2 cellular contexts compared by ENCODE assay signal in the genomic region with DNA sequence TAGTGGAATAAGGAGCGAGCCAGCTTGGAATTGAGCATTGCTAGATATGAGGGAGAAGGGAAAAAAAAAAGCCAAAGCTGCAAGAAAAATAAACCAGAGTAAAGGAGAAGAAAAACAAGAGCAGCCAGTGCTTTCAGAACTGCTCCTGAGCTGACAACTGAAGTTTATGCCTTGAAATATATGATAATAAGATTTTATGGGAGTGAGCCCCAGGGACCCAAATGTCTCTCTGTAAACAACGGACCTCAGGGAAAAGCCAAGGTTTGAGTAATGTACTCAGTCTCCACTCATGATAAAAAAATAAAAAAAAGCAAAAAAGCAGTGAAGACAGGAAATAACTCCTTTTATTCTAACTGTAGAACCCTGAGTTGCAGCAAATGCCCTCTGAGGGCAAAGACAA.
TF ChIP-seq lines count a peak whose summit lies in the region.

No MANE protein-coding gene starts in this region.

TF ChIP-seq in HEK293T, 16 proteins besides CTCF, POLR2A, EP300 and RAD21 (continued from another document):
- TF ChIP-seq, protein P1, sequence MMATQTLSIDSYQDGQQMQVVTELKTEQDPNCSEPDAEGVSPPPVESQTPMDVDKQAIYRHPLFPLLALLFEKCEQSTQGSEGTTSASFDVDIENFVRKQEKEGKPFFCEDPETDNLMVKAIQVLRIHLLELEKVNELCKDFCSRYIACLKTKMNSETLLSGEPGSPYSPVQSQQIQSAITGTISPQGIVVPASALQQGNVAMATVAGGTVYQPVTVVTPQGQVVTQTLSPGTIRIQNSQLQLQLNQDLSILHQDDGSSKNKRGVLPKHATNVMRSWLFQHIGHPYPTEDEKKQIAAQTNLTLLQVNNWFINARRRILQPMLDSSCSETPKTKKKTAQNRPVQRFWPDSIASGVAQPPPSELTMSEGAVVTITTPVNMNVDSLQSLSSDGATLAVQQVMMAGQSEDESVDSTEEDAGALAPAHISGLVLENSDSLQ (IDR thresholded peaks at IDR 0.05) = peak; percentile 86
- peak; percentile 84 for TF ChIP-seq ZNF384 (IDR thresholded peaks at IDR 0.05)
- 0 out of 2 replicates have a peak, but pooled peaks have one; percentile 49 for TF ChIP-seq FOXA1 (IDR thresholded peaks at IDR 0.05)
- TF ChIP-seq SUZ12 (IDR thresholded peaks at IDR 0.05) = no peak
- TF ChIP-seq BHLHE40 (IDR thresholded peaks at IDR 0.05; ENCODE audit: borderline replicate concordance) = no peak
- no peak; the same call in 1 of the 2 replicates for TF ChIP-seq FOXM1 (IDR thresholded peaks at IDR 0.05; ENCODE audit: borderline replicate concordance)

TF ChIP-seq in GM12878, 131 proteins besides CTCF, POLR2A, EP300 and RAD21 (continued from another document):
- TF ChIP-seq CBX3 (IDR thresholded peaks at IDR 0.05; ENCODE audit: borderline replicate concordance, low read depth) (no peak), IRF4 (IDR thresholded peaks at IDR 0.05; ENCODE audit: low read depth, low read length) (no peak), IKZF1 (conservative IDR thresholded peaks at IDR 0.05) (no peak)
- TF ChIP-seq, protein P2, sequence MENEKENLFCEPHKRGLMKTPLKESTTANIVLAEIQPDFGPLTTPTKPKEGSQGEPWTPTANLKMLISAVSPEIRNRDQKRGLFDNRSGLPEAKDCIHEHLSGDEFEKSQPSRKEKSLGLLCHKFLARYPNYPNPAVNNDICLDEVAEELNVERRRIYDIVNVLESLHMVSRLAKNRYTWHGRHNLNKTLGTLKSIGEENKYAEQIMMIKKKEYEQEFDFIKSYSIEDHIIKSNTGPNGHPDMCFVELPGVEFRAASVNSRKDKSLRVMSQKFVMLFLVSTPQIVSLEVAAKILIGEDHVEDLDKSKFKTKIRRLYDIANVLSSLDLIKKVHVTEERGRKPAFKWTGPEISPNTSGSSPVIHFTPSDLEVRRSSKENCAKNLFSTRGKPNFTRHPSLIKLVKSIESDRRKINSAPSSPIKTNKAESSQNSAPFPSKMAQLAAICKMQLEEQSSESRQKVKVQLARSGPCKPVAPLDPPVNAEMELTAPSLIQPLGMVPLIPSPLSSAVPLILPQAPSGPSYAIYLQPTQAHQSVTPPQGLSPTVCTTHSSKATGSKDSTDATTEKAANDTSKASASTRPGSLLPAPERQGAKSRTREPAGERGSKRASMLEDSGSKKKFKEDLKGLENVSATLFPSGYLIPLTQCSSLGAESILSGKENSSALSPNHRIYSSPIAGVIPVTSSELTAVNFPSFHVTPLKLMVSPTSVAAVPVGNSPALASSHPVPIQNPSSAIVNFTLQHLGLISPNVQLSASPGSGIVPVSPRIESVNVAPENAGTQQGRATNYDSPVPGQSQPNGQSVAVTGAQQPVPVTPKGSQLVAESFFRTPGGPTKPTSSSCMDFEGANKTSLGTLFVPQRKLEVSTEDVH (IDR thresholded peaks at IDR 0.05; ENCODE audit: low read depth, partially characterized antibody) = no peak
